Comparison of ENCODE assay signal across 18 cellular contexts in the genomic region with DNA sequence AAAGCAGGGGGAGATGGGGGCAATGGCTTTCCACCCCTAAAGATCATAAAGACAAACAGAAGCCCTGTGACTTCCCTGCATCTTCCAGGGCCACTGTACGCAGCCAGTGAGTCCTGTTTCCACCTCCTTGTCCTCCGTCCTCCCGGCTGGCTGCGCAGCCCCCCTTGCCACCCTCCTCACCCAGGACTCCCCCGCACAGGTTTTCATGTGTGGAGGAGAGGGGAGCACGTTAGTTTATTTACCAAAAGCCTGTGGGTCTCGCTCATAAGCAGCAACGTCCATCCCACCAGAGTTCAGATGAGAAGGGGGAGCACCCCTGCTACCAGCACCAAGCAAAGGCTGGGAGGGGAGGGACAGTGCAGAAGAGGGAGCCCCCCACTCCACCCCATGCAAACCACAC. TPM values are rescaled to one million over a fixed set of nuclear protein-coding genes. Genes with fewer than 3 reads are reported as not detected.
"Had no signal": no experiment of that assay in that cellular context is flagged by ENCODE, and none has a peak within 500 bp of the region (broad histone marks: within the 10 kb centered on the region; RNA-seq: fewer than 3 reads in every experiment).

No MANE protein-coding gene starts in this region.

- H3K9me3 Mint-ChIP-seq: central memory CD8-positive, alpha-beta T cell; effector memory CD8-positive, alpha-beta T cell; naive thymus-derived CD4-positive, alpha-beta T cell; nephron progenitor cell had no signal

- H3K4me3 Mint-ChIP-seq: central memory CD8-positive, alpha-beta T cell; effector memory CD8-positive, alpha-beta T cell; naive thymus-derived CD4-positive, alpha-beta T cell; nephron progenitor cell had no signal

- H3K27me3 ChIP-seq: dorsolateral prefrontal cortex, gastrocnemius medialis, upper lobe of left lung had no signal

- H3K4me3 ChIP-seq: dorsolateral prefrontal cortex, esophagus muscularis mucosa, gastrocnemius medialis, heart right ventricle, lower lobe of right lung, smooth muscle cell, tibial artery, upper lobe of left lung had no signal

- H3K36me3 Mint-ChIP-seq: naive thymus-derived CD4-positive, alpha-beta T cell had no signal

- H3K27ac ChIP-seq: epithelial cell of prostate, esophagus muscularis mucosa, gastrocnemius medialis, heart right ventricle, lower lobe of right lung, tibial artery, upper lobe of left lung had no signal

- H3K9me3 ChIP-seq: esophagus muscularis mucosa, gastrocnemius medialis, heart right ventricle, lower lobe of right lung, tibial artery, upper lobe of left lung had no signal

- DNase-seq: cortex of kidney; effector memory CD8-positive, alpha-beta T cell; gastrocnemius medialis; heart right ventricle; kidney glomerular epithelial cell; lower lobe of right lung; mesenchymal stem cell; naive thymus-derived CD4-positive, alpha-beta T cell; nephron progenitor cell; stimulated activated CD4-positive, alpha-beta T cell treated with anti-CD3 and anti-CD28 coated beads, Interleukin-2, amount 100 ng/mL, for 48 hours; stimulated activated naive CD4-positive, alpha-beta T cell treated with Interleukin-2 at 50 U/mL for 16 hours; upper lobe of left lung had no signal

- ATAC-seq: effector memory CD8-positive, alpha-beta T cell; gastrocnemius medialis; heart right ventricle; lower lobe of right lung; naive thymus-derived CD4-positive, alpha-beta T cell had no signal

- H3K36me3 ChIP-seq: esophagus muscularis mucosa, gastrocnemius medialis, lower lobe of right lung, tibial artery, upper lobe of left lung had no signal

- H3K4me2 ChIP-seq: smooth muscle cell had no signal

- H3K27ac Mint-ChIP-seq: effector memory CD8-positive, alpha-beta T cell; naive thymus-derived CD4-positive, alpha-beta T cell; nephron progenitor cell had no signal

RNA-seq across cellular contexts. Expression of a gene that starts 11.7 kb away (rescaled TPM):
- total RNA-seq: naive thymus-derived CD4-positive, alpha-beta T cell had no signal
